ENCODE assay signal across 18 cellular contexts in the genomic region with DNA sequence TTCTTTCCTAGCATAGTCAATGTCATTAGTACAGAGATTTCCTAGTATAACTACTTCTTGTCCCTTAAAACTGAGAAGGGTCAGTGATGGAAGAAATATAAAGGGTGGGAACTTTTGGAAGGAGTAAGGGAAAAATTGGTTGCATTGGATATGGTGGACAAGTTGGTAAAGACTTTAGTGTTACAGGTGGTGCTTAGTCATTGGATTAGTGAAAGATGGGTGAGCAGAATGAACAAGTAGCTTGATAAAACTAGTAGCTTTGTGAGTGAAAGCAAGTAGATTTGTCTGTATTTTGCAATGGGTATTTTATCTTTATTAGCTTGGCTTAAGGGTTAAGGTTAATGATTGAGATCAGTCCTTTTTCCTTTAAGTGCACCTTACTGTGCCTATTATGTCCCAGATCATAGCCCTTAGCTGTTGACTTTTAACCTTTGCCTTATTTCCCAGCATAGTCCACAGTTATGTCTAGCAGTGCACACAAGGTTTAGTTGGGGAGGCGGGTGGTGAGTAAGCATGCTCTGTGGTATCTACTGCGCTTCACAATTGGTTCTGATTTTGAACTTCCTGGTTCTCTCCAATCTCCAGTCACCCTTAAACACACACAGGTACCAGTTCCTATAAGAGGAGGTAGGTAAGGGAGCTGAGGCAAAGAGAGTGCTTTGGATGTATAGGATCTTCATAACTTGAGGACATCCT. TPM values are rescaled to one million over a fixed set of nuclear protein-coding genes. Genes with fewer than 3 reads are reported as not detected.
DNase-seq lines count a peak whose midpoint lies in the region; ATAC-seq and TF ChIP-seq lines count a peak whose summit lies in the region.
"Had no signal": no experiment of that assay in that cellular context is flagged by ENCODE, and none has a peak within 500 bp of the region (broad histone marks: within the 10 kb centered on the region; RNA-seq: fewer than 3 reads in every experiment).

No MANE protein-coding gene starts in this region.

- ATAC-seq in activated naive CD8-positive, alpha-beta T cell treated with anti-CD3 and anti-CD28 coated beads, Interleukin-2, amount 50 U/mL, for 24 hours, result peak; percentile 86
- ATAC-seq in T-helper 17 cell (no peak), upper lobe of right lung (peak; percentile 50)
- ATAC-seq: Right ventricle myocardium inferior had no signal

- no peak overlapping the region for H3K4me3 ChIP-seq in upper lobe of right lung
- H3K4me3 ChIP-seq: coronary artery, tibial nerve had no signal

- no peak for DNase-seq in activated naive CD8-positive, alpha-beta T cell treated with anti-CD3 and anti-CD28 coated beads, Interleukin-2, amount 50 U/mL, for 24 hours
- DNase-seq in activated naive CD8-positive, alpha-beta T cell treated with anti-CD3 and anti-CD28 coated beads for 36 hours, result no peak
- DNase-seq in T-helper 17 cell (no peak), kidney tubule cell (ENCODE audit: low spot score) (peak; percentile 56), upper lobe of right lung (no peak), activated gamma-delta T cell treated with Interleukin-2 at 50 U/mL for 16 hours (no peak), endothelial cell (ENCODE audit: low spot score) (no peak), NCI-H1048 (lab: John Stamatoyannopoulos, UW) (no peak)
- DNase-seq: activated CD8-positive, alpha-beta memory T cell treated with anti-CD3 and anti-CD28 coated beads for 24 hours; DMS 273 treated with DMSO at 0.1 percent for 48 hours; IMR-90; mesendoderm; NCI-H146; NCI-H524; nucleus accumbens had no signal

- no peak overlapping the region for H3K4me3 Mint-ChIP-seq in activated naive CD8-positive, alpha-beta T cell treated with anti-CD3 and anti-CD28 coated beads, Interleukin-2, amount 50 U/mL, for 24 hours
- H3K4me3 Mint-ChIP-seq in activated naive CD8-positive, alpha-beta T cell treated with anti-CD3 and anti-CD28 coated beads for 36 hours, result no peak overlapping the region
- H3K4me3 Mint-ChIP-seq in T-helper 17 cell, result peak overlapping the region; percentile 3
- H3K4me3 Mint-ChIP-seq in endothelial cell (ENCODE audit: unreplicated experiment), result no peak overlapping the region

- no peak overlapping the region for H3K27ac Mint-ChIP-seq in activated naive CD8-positive, alpha-beta T cell treated with anti-CD3 and anti-CD28 coated beads, Interleukin-2, amount 50 U/mL, for 24 hours
- H3K27ac Mint-ChIP-seq in activated naive CD8-positive, alpha-beta T cell treated with anti-CD3 and anti-CD28 coated beads for 36 hours, result no peak overlapping the region
- peak overlapping the region; percentile 8 for H3K27ac Mint-ChIP-seq in T-helper 17 cell
- no peak overlapping the region for H3K27ac Mint-ChIP-seq in endothelial cell (ENCODE audit: unreplicated experiment)

- TF ChIP-seq CTCF in upper lobe of right lung (IDR thresholded peaks at IDR 0.05) (no peak), endothelial cell (IDR thresholded peaks at IDR 0.05; ENCODE audit: unreplicated experiment) (no peak)

- H3K27me3 ChIP-seq in upper lobe of right lung, result no peaks in the 10 kb centered on the region
- H3K27me3 ChIP-seq: tibial nerve had no signal

- intact Hi-C loops in upper lobe of right lung (cut with DNase I), result no loop called here

- H3K9me3 ChIP-seq in T-helper 17 cell (ENCODE audit: control insufficient read depth, low read length, poor library complexity, severe bottlenecking) (no peaks in the 10 kb centered on the region), upper lobe of right lung (no peaks in the 10 kb centered on the region)
- H3K9me3 ChIP-seq: tibial nerve had no signal

- H3K36me3 ChIP-seq in upper lobe of right lung, result no peaks in the 10 kb centered on the region
- H3K36me3 ChIP-seq: tibial nerve had no signal

- no peaks in the 10 kb centered on the region for H3K9me3 Mint-ChIP-seq in activated naive CD8-positive, alpha-beta T cell treated with anti-CD3 and anti-CD28 coated beads, Interleukin-2, amount 50 U/mL, for 24 hours
- H3K9me3 Mint-ChIP-seq in activated naive CD8-positive, alpha-beta T cell treated with anti-CD3 and anti-CD28 coated beads for 36 hours, result no peaks in the 10 kb centered on the region
- H3K9me3 Mint-ChIP-seq in endothelial cell (ENCODE audit: unreplicated experiment), result no peaks in the 10 kb centered on the region

- no peaks in the 10 kb centered on the region for H3K36me3 Mint-ChIP-seq in activated naive CD8-positive, alpha-beta T cell treated with anti-CD3 and anti-CD28 coated beads, Interleukin-2, amount 50 U/mL, for 24 hours (ENCODE audit: low read depth)
- H3K36me3 Mint-ChIP-seq in activated naive CD8-positive, alpha-beta T cell treated with anti-CD3 and anti-CD28 coated beads for 36 hours, result no peaks in the 10 kb centered on the region
- H3K36me3 Mint-ChIP-seq in T-helper 17 cell (ENCODE audit: low read depth) (no peaks in the 10 kb centered on the region), endothelial cell (ENCODE audit: low read depth, unreplicated experiment) (no peaks in the 10 kb centered on the region)

- peaks cover 6% of the 10 kb centered on the region for H3K4me1 ChIP-seq in upper lobe of right lung

- no peak overlapping the region for H3K27ac ChIP-seq in upper lobe of right lung
- H3K27ac ChIP-seq: coronary artery, tibial nerve had no signal

- H3K27me3 Mint-ChIP-seq in activated naive CD8-positive, alpha-beta T cell treated with anti-CD3 and anti-CD28 coated beads, Interleukin-2, amount 50 U/mL, for 24 hours, result no peaks in the 10 kb centered on the region
- no peaks in the 10 kb centered on the region for H3K27me3 Mint-ChIP-seq in activated naive CD8-positive, alpha-beta T cell treated with anti-CD3 and anti-CD28 coated beads for 36 hours
- H3K27me3 Mint-ChIP-seq in T-helper 17 cell (no peaks in the 10 kb centered on the region), endothelial cell (ENCODE audit: unreplicated experiment) (peaks cover 3% of the 10 kb centered on the region)

- peaks cover 51% of the 10 kb centered on the region for H3K4me1 Mint-ChIP-seq in activated naive CD8-positive, alpha-beta T cell treated with anti-CD3 and anti-CD28 coated beads, Interleukin-2, amount 50 U/mL, for 24 hours
- H3K4me1 Mint-ChIP-seq in activated naive CD8-positive, alpha-beta T cell treated with anti-CD3 and anti-CD28 coated beads for 36 hours, result peaks cover 26% of the 10 kb centered on the region
- H3K4me1 Mint-ChIP-seq in T-helper 17 cell (peaks cover 12% of the 10 kb centered on the region), endothelial cell (ENCODE audit: unreplicated experiment) (peaks cover 9% of the 10 kb centered on the region)

RNA-seq across cellular contexts. Expression of a gene that starts 9.5 kb away (rescaled TPM):
- 1 to 10 TPM; 9.2 to 9.7 TPM for total RNA-seq in activated naive CD8-positive, alpha-beta T cell treated with anti-CD3 and anti-CD28 coated beads for 36 hours
- total RNA-seq in T-helper 17 cell, result 10 to 100 TPM; 15.4 to 18.0 TPM
- 14.2 TPM for total RNA-seq in upper lobe of right lung
- total RNA-seq in endothelial cell (ENCODE audit: unreplicated experiment), result 14.7 TPM
